24 cellular contexts compared by ENCODE assay signal in genomic region chr15:71106802-71107500, GRCh38. TPM values are rescaled to one million over a fixed set of nuclear protein-coding genes. Genes with fewer than 3 reads are reported as not detected.
A peak's percentile ranks its signal among the peaks of the same experiment; 100 is the strongest.
DNase-seq lines count a peak whose midpoint lies in the region; ATAC-seq, FAIRE-seq and TF ChIP-seq lines count a peak whose summit lies in the region.
"Had no signal": no experiment of that assay in that cellular context is flagged by ENCODE, and none has a peak within 500 bp of the region (broad histone marks: within the 10 kb centered on the region; RNA-seq: fewer than 3 reads in every experiment).

No MANE protein-coding gene starts in this region.

- H3K4me3 ChIP-seq in Loucy (ENCODE audit: low read length, poor library complexity, severe bottlenecking): no peak overlapping the region
- H3K4me3 ChIP-seq in OCI-LY7 (ENCODE audit: low read depth, low read length, poor library complexity, severe bottlenecking): no peak overlapping the region
- H3K4me3 ChIP-seq in epithelial cell of esophagus (ENCODE audit: low read length): no peak overlapping the region
- no peak overlapping the region for H3K4me3 ChIP-seq in HepG2 (replicated peaks in 1 of 3; ENCODE audit: insufficient read depth in 1 of 3, low read depth in 2 of 3, low read length in 3 of 3)
- H3K4me3 ChIP-seq: BLaER1 treated with 17β-estradiol and CSF1 and Interleukin-3, amounts not matched to agents 10 nM and 100 nM; SJCRH30; testis had no signal

- no peak for TF ChIP-seq CTCF in activated CD8-positive, alpha-beta T cell treated with anti-CD3 and anti-CD28 coated beads for 36 hours (IDR thresholded peaks at IDR 0.05)
- TF ChIP-seq CTCF in Loucy (conservative IDR thresholded peaks at IDR 0.05; ENCODE audit: low read length) (no peak), OCI-LY7 (conservative IDR thresholded peaks at IDR 0.05; ENCODE audit: low read length) (no peak), epithelial cell of esophagus (IDR thresholded peaks at IDR 0.05; ENCODE audit: insufficient read depth, low read depth, low read length, missing control alignments) (no peak), HepG2 (CRISPR knock-in tag; IDR thresholded peaks at IDR 0.05) (no peak)

- H3K36me3 Mint-ChIP-seq in activated CD8-positive, alpha-beta T cell treated with anti-CD3 and anti-CD28 coated beads for 36 hours (ENCODE audit: low read depth): no peaks in the 10 kb centered on the region
- H3K36me3 Mint-ChIP-seq in activated CD8-positive, alpha-beta T cell treated with anti-CD3 and anti-CD28 coated beads, Interleukin-2, amount 10 ng/mL, durations not matched to agents 7 days and 5 days (ENCODE audit: low read depth): no peaks in the 10 kb centered on the region

- H3K4me1 ChIP-seq in Loucy (ENCODE audit: insufficient read depth, low read length, poor library complexity, severe bottlenecking): no peaks in the 10 kb centered on the region
- H3K4me1 ChIP-seq in OCI-LY7 (ENCODE audit: insufficient read depth, low read length, poor library complexity, severe bottlenecking): no peaks in the 10 kb centered on the region
- H3K4me1 ChIP-seq in HepG2 (ENCODE audit: insufficient read depth, low read length): no peaks in the 10 kb centered on the region
- H3K4me1 ChIP-seq: BLaER1 treated with 17β-estradiol and CSF1 and Interleukin-3, amounts not matched to agents 10 nM and 100 nM; SJCRH30 had no signal

- FAIRE-seq in HepG2 (lab: Jason Lieb, UNC): no peak
- FAIRE-seq: A204.1 had no signal

- H2AFZ ChIP-seq in Loucy (ENCODE audit: low read length): peak overlapping the region; percentile 14
- H2AFZ ChIP-seq in OCI-LY7 (ENCODE audit: low read length): no peak overlapping the region
- H2AFZ ChIP-seq in HepG2 (ENCODE audit: low read length): no peak overlapping the region

- TF ChIP-seq POLR2A in HepG2 (IDR thresholded peaks at IDR 0.05; ENCODE audit: insufficient read depth in 1 of 2, low read depth in 2 of 2, low read length in 2 of 2): no peak

- 10% methylated on average over 4 of the region's 4 CpGs for WGBS in HepG2 (ENCODE audit: low lambda C conversion rate)

- H3K9me3 ChIP-seq in Loucy (ENCODE audit: insufficient read depth, low read depth, low read length): no peaks in the 10 kb centered on the region
- no peaks in the 10 kb centered on the region for H3K9me3 ChIP-seq in OCI-LY7 (ENCODE audit: low read length)
- no peaks in the 10 kb centered on the region for H3K9me3 ChIP-seq in HepG2 (ENCODE audit: low read length)
- H3K9me3 ChIP-seq: BLaER1 treated with 17β-estradiol and CSF1 and Interleukin-3, amounts not matched to agents 10 nM and 100 nM; SJCRH30; testis had no signal

- DNase-seq in activated CD8-positive, alpha-beta T cell treated with anti-CD3 and anti-CD28 coated beads for 36 hours: peak; percentile 6
- DNase-seq in activated CD8-positive, alpha-beta T cell treated with anti-CD3 and anti-CD28 coated beads, Interleukin-2, amount 10 ng/mL, durations not matched to agents 7 days and 5 days: no peak
- DNase-seq in OCI-LY7 (ENCODE audit: low spot score): peak; percentile 7
- peak; percentile 59 for DNase-seq in epithelial cell of esophagus (ENCODE audit: low read depth)
- no peak for DNase-seq in NCI-H1105 (lab: John Stamatoyannopoulos, UW)
- DNase-seq in HepG2 (ENCODE audit: low spot score): no peak
- DNase-seq: brain microvascular endothelial cell; Calu3; EL; NCI-H1092 treated with DMSO at 0.1 percent for 48 hours; NCI-H2081 treated with DMSO at 0.1 percent for 48 hours; nephron progenitor cell; NK-92 treated with Interleukin-12 subunit alpha and Interleukin-12 subunit beta, amount 100 ng/mL, for 24 hours; posterior cingulate gyrus; SJCRH30; testis had no signal

- POLR2A ChIA-PET in activated CD8-positive, alpha-beta T cell treated with anti-CD3 and anti-CD28 coated beads for 36 hours (lab: Charles Lee): no interaction called here
- POLR2A ChIA-PET in activated CD8-positive, alpha-beta T cell treated with anti-CD3 and anti-CD28 coated beads, Interleukin-2, amount 10 ng/mL, durations not matched to agents 7 days and 5 days (lab: Charles Lee): no interaction called here
- POLR2A ChIA-PET in OCI-LY7 (lab: Charles Lee) (no interaction called here), HepG2 (lab: Yijun Ruan, JAX) (no interaction called here)

- no peaks in the 10 kb centered on the region for H3K9me2 ChIP-seq in Loucy (replicated peaks; ENCODE audit: low read depth, low read length)
- no peaks in the 10 kb centered on the region for H3K9me2 ChIP-seq in OCI-LY7 (ENCODE audit: insufficient read depth, low read length)

- CTCF ChIA-PET in activated CD8-positive, alpha-beta T cell treated with anti-CD3 and anti-CD28 coated beads for 36 hours (lab: Charles Lee): no interaction called here
- CTCF ChIA-PET in activated CD8-positive, alpha-beta T cell treated with anti-CD3 and anti-CD28 coated beads, Interleukin-2, amount 10 ng/mL, durations not matched to agents 7 days and 5 days (lab: Charles Lee): no interaction called here
- CTCF ChIA-PET in OCI-LY7 (lab: Charles Lee; ENCODE audit: unreplicated experiment) (no interaction called here), HepG2 (lab: Yijun Ruan, JAX; ENCODE audit: low intra/inter-chr PET ratio, low total read pairs) (no interaction called here)

- peaks cover 3% of the 10 kb centered on the region for H3K4me1 Mint-ChIP-seq in activated CD8-positive, alpha-beta T cell treated with anti-CD3 and anti-CD28 coated beads for 36 hours (ENCODE audit: low read depth)
- no peaks in the 10 kb centered on the region for H3K4me1 Mint-ChIP-seq in activated CD8-positive, alpha-beta T cell treated with anti-CD3 and anti-CD28 coated beads, Interleukin-2, amount 10 ng/mL, durations not matched to agents 7 days and 5 days (ENCODE audit: low read depth)

- H3K9ac ChIP-seq in Loucy (ENCODE audit: low read depth, low read length, poor library complexity, severe bottlenecking): no peak overlapping the region
- no peak overlapping the region for H3K9ac ChIP-seq in HepG2 (ENCODE audit: insufficient read depth, low read depth, low read length)
- H3K9ac ChIP-seq: BLaER1 treated with 17β-estradiol and CSF1 and Interleukin-3, amounts not matched to agents 10 nM and 100 nM had no signal

- H3K79me2 ChIP-seq in Loucy (ENCODE audit: insufficient read depth, low read length) (no peaks in the 10 kb centered on the region), OCI-LY7 (ENCODE audit: insufficient read depth, low read depth, low read length) (no peaks in the 10 kb centered on the region), HepG2 (ENCODE audit: insufficient read depth, low read length) (no peaks in the 10 kb centered on the region)

- BruUV-seq in OCI-LY7 (replicated peaks; lab: Mats Ljungman, UMichigan) (no TSS peak), HepG2 (replicated peaks; lab: Mats Ljungman, UMichigan) (no TSS peak)

- intact Hi-C loops in activated CD8-positive, alpha-beta T cell treated with anti-CD3 and anti-CD28 coated beads for 36 hours (cut with micrococcal nuclease): no loop called here
- intact Hi-C loops in OCI-LY7 (cut with micrococcal nuclease; ENCODE audit: unreplicated experiment): no loop called here
- intact Hi-C loops in HepG2 (cut with micrococcal nuclease; ENCODE audit: unreplicated experiment): no loop called here

- H3K27me3 Mint-ChIP-seq in activated CD8-positive, alpha-beta T cell treated with anti-CD3 and anti-CD28 coated beads for 36 hours: peaks cover 8% of the 10 kb centered on the region
- no peaks in the 10 kb centered on the region for H3K27me3 Mint-ChIP-seq in activated CD8-positive, alpha-beta T cell treated with anti-CD3 and anti-CD28 coated beads, Interleukin-2, amount 10 ng/mL, durations not matched to agents 7 days and 5 days (ENCODE audit: low read depth)

- ATAC-seq in activated CD8-positive, alpha-beta T cell treated with anti-CD3 and anti-CD28 coated beads for 36 hours: peak; percentile 17
- ATAC-seq in activated CD8-positive, alpha-beta T cell treated with anti-CD3 and anti-CD28 coated beads, Interleukin-2, amount 10 ng/mL, durations not matched to agents 7 days and 5 days: no peak
- no peak for ATAC-seq in HepG2
- no peak for ATAC-seq in HG03196 (IDR thresholded peaks at IDR 0.05; ENCODE audit: unreplicated experiment)
- ATAC-seq: sciatic nerve had no signal

- H3K27ac Mint-ChIP-seq in activated CD8-positive, alpha-beta T cell treated with anti-CD3 and anti-CD28 coated beads for 36 hours: no peak overlapping the region
- H3K27ac Mint-ChIP-seq in activated CD8-positive, alpha-beta T cell treated with anti-CD3 and anti-CD28 coated beads, Interleukin-2, amount 10 ng/mL, durations not matched to agents 7 days and 5 days: no peak overlapping the region
- H3K27ac Mint-ChIP-seq: activated T-helper 2 cell treated with anti-CD3 and anti-CD28 coated beads, Interferon-gamma antibody, Interleukin-2, Interleukin-4, amounts not matched to agents 10 μg/mL and 5 μg/mL and 100 μg/mL, durations not matched to agents 14 hours and 24 hours and 36 hours; dendritic cell treated with granulocyte-macrophage colony-stimulating factor and Interleukin-4, amounts not matched to agents 40 ng/mL and 50 ng/mL, for 4 days; nephron progenitor cell had no signal

- no peak for TF ChIP-seq RAD21 in HepG2 (CRISPR knock-in tag; IDR thresholded peaks at IDR 0.05)

- H3K27ac ChIP-seq in OCI-LY7 (ENCODE audit: low read depth, low read length, poor library complexity, severe bottlenecking) (no peak overlapping the region), HepG2 (ENCODE audit: extremely low read length, insufficient read depth, low read length) (no peak overlapping the region)
- H3K27ac ChIP-seq: BLaER1 treated with 17β-estradiol and CSF1 and Interleukin-3, amounts not matched to agents 10 nM and 100 nM; brain microvascular endothelial cell; SJCRH30; testis had no signal

- H3K4me3 Mint-ChIP-seq in activated CD8-positive, alpha-beta T cell treated with anti-CD3 and anti-CD28 coated beads for 36 hours: no peak overlapping the region
- H3K4me3 Mint-ChIP-seq in activated CD8-positive, alpha-beta T cell treated with anti-CD3 and anti-CD28 coated beads, Interleukin-2, amount 10 ng/mL, durations not matched to agents 7 days and 5 days: no peak overlapping the region
- H3K4me3 Mint-ChIP-seq: dendritic cell treated with granulocyte-macrophage colony-stimulating factor and Interleukin-4, amounts not matched to agents 40 ng/mL and 50 ng/mL, for 4 days; nephron progenitor cell had no signal

- H3K9me3 Mint-ChIP-seq in activated CD8-positive, alpha-beta T cell treated with anti-CD3 and anti-CD28 coated beads for 36 hours: no peaks in the 10 kb centered on the region
- H3K9me3 Mint-ChIP-seq in activated CD8-positive, alpha-beta T cell treated with anti-CD3 and anti-CD28 coated beads, Interleukin-2, amount 10 ng/mL, durations not matched to agents 7 days and 5 days (ENCODE audit: insufficient read depth): no peaks in the 10 kb centered on the region
- H3K9me3 Mint-ChIP-seq: activated T-helper 2 cell treated with anti-CD3 and anti-CD28 coated beads, Interferon-gamma antibody, Interleukin-2, Interleukin-4, amounts not matched to agents 10 μg/mL and 5 μg/mL and 100 μg/mL, durations not matched to agents 14 hours and 24 hours and 36 hours; dendritic cell treated with granulocyte-macrophage colony-stimulating factor and Interleukin-4, amounts not matched to agents 40 ng/mL and 50 ng/mL, for 4 days had no signal

- in situ Hi-C loops in HepG2 (cut with HindIII; ENCODE audit: extremely low pct_ligation_motif_present, low pct_unique_long_range_greater_than_20kb): no loop called here

- H4K20me1 ChIP-seq in Loucy (ENCODE audit: insufficient read depth, low read length, poor library complexity, severe bottlenecking) (no peaks in the 10 kb centered on the region), OCI-LY7 (ENCODE audit: insufficient read depth, low read length) (no peaks in the 10 kb centered on the region), HepG2 (ENCODE audit: insufficient read depth, low read length) (no peaks in the 10 kb centered on the region)
- H4K20me1 ChIP-seq: BLaER1 treated with 17β-estradiol and CSF1 and Interleukin-3, amounts not matched to agents 10 nM and 100 nM had no signal

- H3K27me3 ChIP-seq in Loucy (ENCODE audit: insufficient read depth, low read length, poor library complexity, severe bottlenecking) (no peaks in the 10 kb centered on the region), HepG2 (ENCODE audit: control insufficient read depth in 1 of 2, insufficient read depth in 2 of 2, low read length in 2 of 2) (no peaks in the 10 kb centered on the region)
- H3K27me3 ChIP-seq: BLaER1 treated with 17β-estradiol and CSF1 and Interleukin-3, amounts not matched to agents 10 nM and 100 nM; brain microvascular endothelial cell; SJCRH30; testis had no signal

- H3K36me3 ChIP-seq in Loucy (ENCODE audit: insufficient read depth, low read length) (no peaks in the 10 kb centered on the region), OCI-LY7 (ENCODE audit: insufficient read depth, low read length) (no peaks in the 10 kb centered on the region), HepG2 (replicated peaks in 1 of 2; ENCODE audit: control insufficient read depth in 1 of 2, insufficient read depth in 2 of 2, low read length in 2 of 2) (no peaks in the 10 kb centered on the region)
- H3K36me3 ChIP-seq: BLaER1 treated with 17β-estradiol and CSF1 and Interleukin-3, amounts not matched to agents 10 nM and 100 nM; brain microvascular endothelial cell; SJCRH30 had no signal

- H3K4me2 ChIP-seq in Loucy (ENCODE audit: low read depth, low read length, poor library complexity, severe bottlenecking) (no peak overlapping the region), OCI-LY7 (ENCODE audit: low read length) (no peak overlapping the region), HepG2 (ENCODE audit: low read depth, low read length) (no peak overlapping the region)
- H3K4me2 ChIP-seq: BLaER1 treated with 17β-estradiol and CSF1 and Interleukin-3, amounts not matched to agents 10 nM and 100 nM had no signal

- H3F3A ChIP-seq in Loucy (ENCODE audit: low read depth): no peaks in the 10 kb centered on the region

- TF ChIP-seq EP300 in HepG2 (IDR thresholded peaks at IDR 0.05; ENCODE audit: low read depth in 2 of 2, low read length in 2 of 2): no peak
- TF ChIP-seq EP300 in HepG2 (CRISPR knock-in tag; IDR thresholded peaks at IDR 0.05; ENCODE audit: borderline replicate concordance): no peak

RNA-seq across cellular contexts. Expression of gene THSD4, which starts 8.3 kb away (rescaled TPM):
- total RNA-seq in activated CD8-positive, alpha-beta T cell treated with anti-CD3 and anti-CD28 coated beads for 36 hours: not detected
- not detected for total RNA-seq in activated CD8-positive, alpha-beta T cell treated with anti-CD3 and anti-CD28 coated beads, Interleukin-2, amount 10 ng/mL, durations not matched to agents 7 days and 5 days
- total RNA-seq in OCI-LY7 (2014; rRNA removed; shearing (Covaris generic)): not detected in 2 replicates
- total RNA-seq in OCI-LY7 (2022) (not detected in 2 replicates), HepG2 (2016; rRNA removed; fragmentation: Illumina TruSeq; extraction: Trizol) (0.07 TPM in 2 replicates)
- not detected in 2 replicates for total RNA-seq in HepG2 (2016; cell fraction: cytosol; rRNA removed; fragmentation: Illumina TruSeq; extraction: Trizol; ENCODE audit: low read depth)
- 0.04 TPM in 1 of 2 replicates, not detected in the other for total RNA-seq in HepG2 (2016; cell fraction: insoluble cytoplasmic fraction; rRNA removed; fragmentation: Illumina TruSeq; extraction: Trizol)
- 0.06 and 0.07 TPM in 2 replicates for total RNA-seq in HepG2 (2016; cell fraction: membrane; rRNA removed; fragmentation: Illumina TruSeq; extraction: Trizol)
- 0.16 TPM in 1 of 2 replicates, not detected in the other for total RNA-seq in HepG2 (2016; cell fraction: nucleus; rRNA removed; fragmentation: Illumina TruSeq; extraction: Trizol)
- polyA plus RNA-seq in HepG2 (2011; rRNA removed): 0.21 and 0.26 TPM in 2 replicates
- 0.15 and 0.27 TPM in 2 replicates for polyA plus RNA-seq in HepG2 (2011; cell fraction: cytosol; rRNA removed)
- polyA plus RNA-seq in HepG2 (2011; cell fraction: nucleus; rRNA removed): 0.24 and 0.33 TPM in 2 replicates
- polyA plus RNA-seq in HepG2 (2012): 0.24 and 0.53 TPM in 2 replicates
- polyA plus RNA-seq in HepG2 (2016; cell fraction: cytosol; fragmentation: Illumina TruSeq; extraction: Trizol; ENCODE audit: low read depth): 0.03 TPM in 1 of 2 replicates, not detected in the other
- not detected in 2 replicates for polyA plus RNA-seq in HepG2 (2016; cell fraction: insoluble cytoplasmic fraction; fragmentation: Illumina TruSeq; extraction: Trizol; ENCODE audit: low read depth)
- polyA plus RNA-seq in HepG2 (2016; cell fraction: membrane; fragmentation: Illumina TruSeq; extraction: Trizol; ENCODE audit: low read depth): 0.03 and 0.12 TPM in 2 replicates
- polyA plus RNA-seq in HepG2 (2016; cell fraction: nucleus; fragmentation: Illumina TruSeq; extraction: Trizol; ENCODE audit: insufficient read depth, low read depth): 0.15 TPM in 1 of 2 replicates, not detected in the other
- polyA minus RNA-seq in HepG2 (2011; rRNA and poly(A)+ RNA removed; ENCODE audit: low replicate concordance): 0.06 and 7.6 TPM in 2 replicates
- 0.10 and 0.26 TPM in 2 replicates for polyA minus RNA-seq in HepG2 (2011; cell fraction: cytosol; rRNA and poly(A)+ RNA removed)
- 0.12 and 0.26 TPM in 2 replicates for polyA minus RNA-seq in HepG2 (2011; cell fraction: nucleus; rRNA and poly(A)+ RNA removed)
- total RNA-seq: activated T-helper 2 cell treated with anti-CD3 and anti-CD28 coated beads, Interferon-gamma antibody, Interleukin-2, Interleukin-4, amounts not matched to agents 10 μg/mL and 5 μg/mL and 100 μg/mL, durations not matched to agents 14 hours and 24 hours and 36 hours; T-helper 1 cell treated with Interleukin-12 subunit alpha and Interleukin-12 subunit beta and Interleukin-4 antibody, amounts not matched to agents 30 ng/mL and 1 ng/mL, for 36 hours had no signal

Comparison
In these comparisons a context has a peak if more than half of its experiments do, and no peak if none do; other contexts are left out.
1. DNase-seq: peak in activated CD8-positive, alpha-beta T cell treated with anti-CD3 and anti-CD28 coated beads for 36 hours (single experiment), OCI-LY7 (single experiment) and epithelial cell of esophagus (single experiment); none in activated CD8-positive, alpha-beta T cell treated with anti-CD3 and anti-CD28 coated beads, Interleukin-2, amount 10 ng/mL, durations not matched to agents 7 days and 5 days (single experiment), NCI-H1105 (single experiment) and HepG2 (single experiment).